Comparison of ENCODE assay signal across 25 cellular contexts in genomic region chr11:103714246-103714645, GRCh38.
DNase-seq lines count a peak whose midpoint lies in the region; ATAC-seq and TF ChIP-seq lines count a peak whose summit lies in the region.
"Had no signal": no experiment of that assay in that cellular context is flagged by ENCODE, and none has a peak within 500 bp of the region (broad histone marks: within the 10 kb centered on the region; RNA-seq: fewer than 3 reads in every experiment).

No MANE protein-coding gene starts in this region.

- H3K36me3 ChIP-seq in colonic mucosa, result no peaks in the 10 kb centered on the region
- H3K36me3 ChIP-seq: BE2C, HAP-1, heart right ventricle, prostate gland, thoracic aorta, uterus had no signal

- H3K4me1 ChIP-seq in colonic mucosa, result no peaks in the 10 kb centered on the region
- H3K4me1 ChIP-seq: BE2C, HAP-1, heart right ventricle, prostate gland, uterus had no signal

- no peak overlapping the region for H3K9ac ChIP-seq in colonic mucosa (ENCODE audit: low read depth in 2 of 2, low read length in 2 of 2)

- H3K9me3 ChIP-seq in colonic mucosa, result no peaks in the 10 kb centered on the region
- H3K9me3 ChIP-seq: BE2C, HAP-1, prostate gland, thoracic aorta, uterus had no signal

- intact Hi-C loops in colonic mucosa (cut with DNase I), result no loop called here

- DNase-seq in AG10803 (ENCODE audit: low read depth), result peak; percentile 68
- peak; percentile 52 for DNase-seq in NCI-H226
- peak; percentile 3 for DNase-seq in epithelial cell of esophagus (ENCODE audit: low read depth)
- DNase-seq in omental fat pad (ENCODE audit: low spot score), result no peak
- DNase-seq in colonic mucosa, result no peak
- DNase-seq in globus pallidus (ENCODE audit: low spot score), result no peak
- DNase-seq in NCI-H2081 treated with DMSO at 0.1 percent for 48 hours (lab: John Stamatoyannopoulos, UW), result no peak
- no peak for DNase-seq in DMS53 (lab: John Stamatoyannopoulos, UW)
- DNase-seq: activated CD4-positive, alpha-beta memory T cell treated with anti-CD3 and anti-CD28 coated beads for 36 hours; activated CD8-positive, alpha-beta memory T cell treated with anti-CD3 and anti-CD28 coated beads, Interleukin-2, amount 50 U/mL, for 4 hours; activated naive CD4-positive, alpha-beta T cell treated with anti-CD3 and anti-CD28 coated beads, Interleukin-2, amount 50 U/mL, for 16 hours; BE2C; DMS153; heart right ventricle; mammary epithelial cell; NCI-H1417 treated with DMSO at 0.1 percent for 48 hours; NCI-H2081; NCI-H446 treated with DMSO at 0.1 percent for 48 hours; RPMI8226; stimulated activated naive CD4-positive, alpha-beta T cell treated with Interleukin-2 at 50 U/mL for 16 hours; uterus had no signal

- H3K4me3 ChIP-seq in AG10803 (ENCODE audit: low read length) (no peak overlapping the region), epithelial cell of esophagus (ENCODE audit: low read length) (no peak overlapping the region), colonic mucosa (no peak overlapping the region)
- H3K4me3 ChIP-seq: HAP-1, heart right ventricle, prostate gland, thoracic aorta, uterus had no signal

- no peak overlapping the region for H3K27ac ChIP-seq in colonic mucosa
- H3K27ac ChIP-seq: heart right ventricle, prostate gland, thoracic aorta, uterus had no signal

- H3K27me3 ChIP-seq in colonic mucosa, result no peaks in the 10 kb centered on the region
- H3K27me3 ChIP-seq: heart right ventricle, uterus had no signal

- peak; percentile 90 for ATAC-seq in omental fat pad (ENCODE audit: low FRiP score)
- ATAC-seq: activated T-helper 17 cell treated with anti-CD3 and anti-CD28 coated beads, Interleukin-2, amount 50 U/mL, for 72 hours; heart right ventricle had no signal

- no peak for TF ChIP-seq CTCF in AG10803 (conservative IDR thresholded peaks at IDR 0.05; ENCODE audit: low read length)
- no peak for TF ChIP-seq CTCF in epithelial cell of esophagus (IDR thresholded peaks at IDR 0.05; ENCODE audit: insufficient read depth, low read depth, low read length, missing control alignments)
- TF ChIP-seq CTCF in omental fat pad (IDR thresholded peaks at IDR 0.05), result no peak
- TF ChIP-seq CTCF in colonic mucosa (IDR thresholded peaks at IDR 0.05), result no peak

Comparison
In these comparisons a context has a peak if more than half of its experiments do, and no peak if none do; other contexts are left out.
1. DNase-seq: peak in AG10803 (single experiment), NCI-H226 (single experiment) and epithelial cell of esophagus (single experiment); none in omental fat pad (single experiment), colonic mucosa (single experiment), globus pallidus (single experiment), NCI-H2081 treated with DMSO at 0.1 percent for 48 hours (single experiment) and DMS53 (single experiment).